Comparison of ENCODE assay signal across 17 cellular contexts in the genomic region with DNA sequence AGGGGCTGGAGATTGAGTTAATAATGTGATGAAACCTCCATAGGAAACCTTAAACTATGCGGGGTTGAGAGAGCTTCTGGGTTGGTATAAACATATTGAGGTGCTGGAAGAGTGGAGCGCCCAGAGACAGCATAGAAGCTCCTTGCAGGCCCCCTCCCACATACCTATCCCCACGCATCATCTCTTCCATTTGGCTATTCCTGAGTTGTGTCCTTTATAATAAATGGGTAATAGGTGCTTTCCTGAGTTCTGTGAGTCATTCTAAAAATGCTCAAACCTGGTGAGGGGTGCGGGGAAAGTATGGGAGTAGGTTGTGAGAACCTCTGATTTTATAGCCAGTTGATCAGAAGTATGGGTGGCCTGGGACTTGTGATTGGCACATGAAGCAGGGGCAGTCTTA. TPM values are rescaled to one million over a fixed set of nuclear protein-coding genes. Genes with fewer than 3 reads are reported as not detected.
DNase-seq lines count a peak whose midpoint lies in the region; ATAC-seq, FAIRE-seq and TF ChIP-seq lines count a peak whose summit lies in the region.
"Had no signal": no experiment of that assay in that cellular context is flagged by ENCODE, and none has a peak within 500 bp of the region (broad histone marks: within the 10 kb centered on the region; RNA-seq: fewer than 3 reads in every experiment).

No MANE protein-coding gene starts in this region.

- H3K4me3 ChIP-seq in bronchial epithelial cell (ENCODE audit: low read depth, low read length) (no peak overlapping the region), keratinocyte (ENCODE audit: control insufficient read depth in 2 of 3, extremely low read depth in 1 of 3, insufficient read depth in 2 of 3, low read depth in 1 of 3, low read length in 3 of 3) (no peak overlapping the region), psoas muscle (no peak overlapping the region)
- H3K4me3 ChIP-seq: BLaER1 treated with 17β-estradiol and CSF1 and Interleukin-3, amounts not matched to agents 10 nM and 100 nM; GM12878 had no signal

- DNase-seq in A172 (ENCODE audit: low spot score) (peak; percentile 28), NCI-H226 (peak; percentile 72), bronchial epithelial cell (ENCODE audit: low read depth) (no peak), keratinocyte (ENCODE audit: low read depth, low spot score) (peak; percentile 46), GM10248 (ENCODE audit: extremely low spot score) (no peak), occipital lobe (lab: John Stamatoyannopoulos, UW) (no peak), psoas muscle (no peak)
- DNase-seq in activated T-cell treated with anti-CD3 and anti-CD28 coated beads, Interleukin-2, amount 50 U/mL, for 48 hours, result no peak
- DNase-seq: 8988T; Calu3; CD8-positive, alpha-beta T cell; DMS79 treated with DMSO at 0.1 percent for 48 hours; GF-D8; GOT3; H9 had no signal

- no peaks in the 10 kb centered on the region for H4K20me1 ChIP-seq in keratinocyte (ENCODE audit: control insufficient read depth, extremely low read depth, insufficient read depth, low read length)
- H4K20me1 ChIP-seq: BLaER1 treated with 17β-estradiol and CSF1 and Interleukin-3, amounts not matched to agents 10 nM and 100 nM had no signal

- H3K4me2 ChIP-seq in keratinocyte (ENCODE audit: control insufficient read depth, extremely low read depth, insufficient read depth, low read depth, low read length), result peak overlapping the region; percentile 14

- H3K36me3 ChIP-seq in bronchial epithelial cell (ENCODE audit: control insufficient read depth, insufficient read depth, low read length), result peaks cover 2% of the 10 kb centered on the region
- H3K36me3 ChIP-seq in keratinocyte (ENCODE audit: control insufficient read depth in 2 of 2, extremely low read depth in 1 of 2, insufficient read depth in 2 of 2, low read length in 2 of 2), result no peaks in the 10 kb centered on the region
- no peaks in the 10 kb centered on the region for H3K36me3 ChIP-seq in psoas muscle (ENCODE audit: insufficient read depth in 1 of 2, low read depth in 1 of 2)

- intact Hi-C loops in psoas muscle (cut with DNase I), result no loop called here

- no peaks in the 10 kb centered on the region for H3K9me1 ChIP-seq in keratinocyte (ENCODE audit: control insufficient read depth, extremely low read depth, insufficient read depth, low read length)

- H2AFZ ChIP-seq in keratinocyte (ENCODE audit: control insufficient read depth, low read length), result peak overlapping the region; percentile 29

- ATAC-seq in psoas muscle, result no peak
- ATAC-seq: CD8-positive, alpha-beta T cell; GM12878 had no signal

- H3K9me3 ChIP-seq in keratinocyte (ENCODE audit: control insufficient read depth, low read depth, low read length), result no peaks in the 10 kb centered on the region
- no peaks in the 10 kb centered on the region for H3K9me3 ChIP-seq in psoas muscle

- peak overlapping the region; percentile 85 for H3K27ac ChIP-seq in keratinocyte (ENCODE audit: control insufficient read depth, insufficient read depth, low read length)
- H3K27ac ChIP-seq in psoas muscle, result no peak overlapping the region

- FAIRE-seq in bronchial epithelial cell (lab: Jason Lieb, UNC) (peak; percentile 43), keratinocyte (lab: Jason Lieb, UNC) (peak; percentile 9)
- FAIRE-seq: GM12878 had no signal

- no peak for TF ChIP-seq CTCF in bronchial epithelial cell (IDR thresholded peaks at IDR 0.05; ENCODE audit: insufficient read depth, low read length, severe bottlenecking)
- no peak for TF ChIP-seq CTCF in keratinocyte (optimal IDR thresholded peaks at IDR 0.05 in 1 of 3, IDR thresholded peaks at IDR 0.05 in 1 of 3, conservative IDR thresholded peaks at IDR 0.05 in 1 of 3; ENCODE audit: extremely low read depth in 1 of 3, insufficient read depth in 2 of 3, low read length in 3 of 3)
- TF ChIP-seq CTCF in GM10248 (IDR thresholded peaks at IDR 0.05; ENCODE audit: control extremely low read depth, extremely low read depth, low read depth, missing control alignments), result no peak
- TF ChIP-seq CTCF in psoas muscle (IDR thresholded peaks at IDR 0.05), result no peak

- 98 to 100% (median 98%) methylated on average over 4 of the region's 4 CpGs for WGBS in psoas muscle, 3 donors

- dilution Hi-C loops in keratinocyte (cut with MboI; ENCODE audit: extremely low pct_ligation_motif_present, low sequenced_read_pairs), result no loop called here

- H3K4me1 ChIP-seq in keratinocyte (ENCODE audit: control insufficient read depth, extremely low read depth, insufficient read depth, low read length) (peaks cover 18% of the 10 kb centered on the region), psoas muscle (no peaks in the 10 kb centered on the region)

- H3K9ac ChIP-seq in keratinocyte (ENCODE audit: control insufficient read depth, extremely low read depth, insufficient read depth, low read length), result no peak overlapping the region

- POLR2A ChIA-PET in GM10248 (lab: Yijun Ruan, JAX), result no interaction called here

- H3K27me3 ChIP-seq in bronchial epithelial cell (ENCODE audit: control insufficient read depth, insufficient read depth, low read length), result no peaks in the 10 kb centered on the region
- no peaks in the 10 kb centered on the region for H3K27me3 ChIP-seq in keratinocyte (ENCODE audit: control insufficient read depth, extremely low read depth, insufficient read depth, low read length)
- H3K27me3 ChIP-seq in psoas muscle (ENCODE audit: insufficient read depth in 3 of 3, low read length in 2 of 3), result no peaks in the 10 kb centered on the region
- H3K27me3 ChIP-seq: BLaER1 treated with 17β-estradiol and CSF1 and Interleukin-3, amounts not matched to agents 10 nM and 100 nM had no signal

- H3K79me2 ChIP-seq in keratinocyte (ENCODE audit: control insufficient read depth, insufficient read depth, low read length), result no peaks in the 10 kb centered on the region

- CTCF ChIA-PET in GM10248 (lab: Yijun Ruan, JAX), result no interaction called here

RNA-seq across cellular contexts. Expression of a gene that starts 14.6 kb away (rescaled TPM):
- 8.1 and 8.6 TPM in 2 replicates for total RNA-seq in A172 (2014; rRNA removed; shearing (Covaris generic))
- total RNA-seq in bronchial epithelial cell (4.7 and 11.9 TPM in 2 replicates), occipital lobe (13.4 TPM), psoas muscle (1 to 10 TPM in 2 of 4 donors, under 1 TPM in 2; 0.63 to 1.6 (median 0.97) TPM)
- polyA plus RNA-seq in keratinocyte (0.80 to 1.5 TPM (median 0.90 TPM) in 3 replicates), psoas muscle (1 to 10 TPM in 1 of 3 donors, under 1 TPM in 2; 0.15 to 1.3 (median 0.70) TPM)
- polyA plus RNA-seq in keratinocyte (2011; ENCODE audit: low read depth), result 26.0 TPM
- 1.0 TPM in 2 replicates for polyA plus RNA-seq in keratinocyte (2011; cell fraction: cytosol; rRNA removed)
- polyA plus RNA-seq in keratinocyte (2011; cell fraction: nucleus; rRNA removed), result 2.5 and 4.8 TPM in 2 replicates
- 2.8 and 3.1 TPM in 2 replicates for polyA plus RNA-seq in keratinocyte (2012; ENCODE audit: low replicate concordance)
- 0.33 to 0.96 TPM in 2 of 3 replicates, not detected in the other for polyA minus RNA-seq in keratinocyte
- polyA minus RNA-seq in keratinocyte (2011; cell fraction: cytosol; rRNA and poly(A)+ RNA removed), result not detected
- 0.53 and 2.2 TPM in 2 replicates for polyA minus RNA-seq in keratinocyte (2011; cell fraction: nucleus; rRNA and poly(A)+ RNA removed)
- total RNA-seq: CD8-positive, alpha-beta T cell had no signal

RNA-seq across cellular contexts. Expression of a gene that starts 14.8 kb away (rescaled TPM):
- 3.1 and 7.9 TPM in 2 replicates for total RNA-seq in A172 (2014; rRNA removed; shearing (Covaris generic))
- 6.1 and 8.7 TPM in 2 replicates for total RNA-seq in bronchial epithelial cell
- polyA plus RNA-seq in keratinocyte, result 3.7 to 6.5 TPM (median 5.5 TPM) in 3 replicates
- polyA plus RNA-seq in keratinocyte (2011; ENCODE audit: low read depth), result 7.6 TPM
- polyA plus RNA-seq in keratinocyte (2011; cell fraction: cytosol; rRNA removed), result 4.6 and 8.2 TPM in 2 replicates
- polyA plus RNA-seq in keratinocyte (2011; cell fraction: nucleus; rRNA removed), result 8.1 and 9.2 TPM in 2 replicates
- polyA plus RNA-seq in keratinocyte (2012; ENCODE audit: low replicate concordance), result 3.5 and 5.8 TPM in 2 replicates
- polyA minus RNA-seq in keratinocyte, result 0.26 to 2.7 TPM (median 2.6 TPM) in 3 replicates
- 2.9 TPM for polyA minus RNA-seq in keratinocyte (2011; cell fraction: cytosol; rRNA and poly(A)+ RNA removed)
- 2.5 and 5.7 TPM in 2 replicates for polyA minus RNA-seq in keratinocyte (2011; cell fraction: nucleus; rRNA and poly(A)+ RNA removed)
- 4.2 TPM for total RNA-seq in occipital lobe
- total RNA-seq in psoas muscle, result 1 to 10 TPM; 1.2 to 2.4 (median 1.8) TPM
- polyA plus RNA-seq in psoas muscle, result 1 to 10 TPM in 2 of 3 donors, under 1 TPM in 1; 0.35 to 3.2 (median 2.9) TPM

Comparison
In these comparisons a context has a peak if more than half of its experiments do, and no peak if none do; other contexts are left out.
1. DNase-seq: peak in A172 (single experiment), NCI-H226 (single experiment) and keratinocyte (single experiment); none in bronchial epithelial cell (single experiment), GM10248 (single experiment), occipital lobe (single experiment), activated T-cell treated with anti-CD3 and anti-CD28 coated beads, Interleukin-2, amount 50 U/mL, for 48 hours (0 of 2) and psoas muscle (0 of 2).